ENCODE assay signal across 10 cellular contexts in genomic region chr16:70508752-70509151, GRCh38. TPM values are rescaled to one million over a fixed set of nuclear protein-coding genes. Genes with fewer than 3 reads are reported as not detected.
A peak's percentile ranks its signal among the peaks of the same experiment; 100 is the strongest.
DNase-seq lines count a peak whose midpoint lies in the region; ATAC-seq, FAIRE-seq and TF ChIP-seq lines count a peak whose summit lies in the region.
"Had no signal": no experiment of that assay in that cellular context is flagged by ENCODE, and none has a peak within 500 bp of the region (broad histone marks: within the 10 kb centered on the region; RNA-seq: fewer than 3 reads in every experiment).

No MANE protein-coding gene starts in this region.

- no peak for ATAC-seq in left cardiac atrium

- no peak overlapping the region for H3K4me3 ChIP-seq in left ventricle myocardium inferior
- H3K4me3 ChIP-seq in OCI-LY7 (ENCODE audit: low read depth, low read length, poor library complexity, severe bottlenecking): no peak overlapping the region
- H3K4me3 ChIP-seq: uterus had no signal

- FAIRE-seq in HTR-8/SVneo (lab: Jason Lieb, UNC): no peak

- H3K9me3 Mint-ChIP-seq in endothelial cell (ENCODE audit: unreplicated experiment): no peaks in the 10 kb centered on the region

- H3K27me3 Mint-ChIP-seq in endothelial cell (ENCODE audit: unreplicated experiment): peaks cover 3% of the 10 kb centered on the region

- H3K27ac ChIP-seq in left ventricle myocardium inferior (replicated peaks): peak overlapping the region; percentile 12
- H3K27ac ChIP-seq in OCI-LY7 (ENCODE audit: low read depth, low read length, poor library complexity, severe bottlenecking): peak overlapping the region; percentile 23
- no peak overlapping the region for H3K27ac ChIP-seq in substantia nigra (ENCODE audit: low read depth, low read length, poor library complexity, severe bottlenecking)
- H3K27ac ChIP-seq: uterus had no signal

- H4K20me1 ChIP-seq in OCI-LY7 (ENCODE audit: insufficient read depth, low read length): no peaks in the 10 kb centered on the region

- peaks cover 90% of the 10 kb centered on the region for H3K36me3 ChIP-seq in left ventricle myocardium inferior
- H3K36me3 ChIP-seq in OCI-LY7 (ENCODE audit: insufficient read depth, low read length): peaks cover 79% of the 10 kb centered on the region
- H3K36me3 ChIP-seq: uterus had no signal

- no peaks in the 10 kb centered on the region for H3K79me2 ChIP-seq in OCI-LY7 (ENCODE audit: insufficient read depth, low read depth, low read length)

- no peaks in the 10 kb centered on the region for H3K9me3 ChIP-seq in left ventricle myocardium inferior (replicated peaks)
- no peaks in the 10 kb centered on the region for H3K9me3 ChIP-seq in OCI-LY7 (ENCODE audit: low read length)
- H3K9me3 ChIP-seq: uterus had no signal

- peak overlapping the region; percentile 24; the same call in 1 of the 2 replicates for H3K4me2 ChIP-seq in OCI-LY7 (ENCODE audit: low read length)

- no peak overlapping the region for H3K27ac Mint-ChIP-seq in endothelial cell (ENCODE audit: unreplicated experiment)

- intact Hi-C loops in left ventricle myocardium inferior (cut with micrococcal nuclease) (no loop called here), left cardiac atrium (cut with DNase I) (no loop called here), OCI-LY7 (cut with micrococcal nuclease; ENCODE audit: unreplicated experiment) (loop anchor here (2.0 kb wide), 1 partner anchor 144 kb away; no protein-coding TSS in a partner anchor)

- no peaks in the 10 kb centered on the region for H3K27me3 ChIP-seq in left ventricle myocardium inferior (ENCODE audit: low read depth)
- H3K27me3 ChIP-seq: uterus had no signal

- TF ChIP-seq CTCF in left ventricle myocardium inferior (IDR thresholded peaks at IDR 0.05; ENCODE audit: borderline replicate concordance) (peak; percentile 22), OCI-LY7 (conservative IDR thresholded peaks at IDR 0.05; ENCODE audit: low read length) (peak; percentile 81), endothelial cell (IDR thresholded peaks at IDR 0.05; ENCODE audit: unreplicated experiment) (no peak)

- no peaks in the 10 kb centered on the region for H3K4me1 ChIP-seq in left ventricle myocardium inferior
- H3K4me1 ChIP-seq in OCI-LY7 (ENCODE audit: insufficient read depth, low read length, poor library complexity, severe bottlenecking): peaks cover 29% of the 10 kb centered on the region
- H3K4me1 ChIP-seq: uterus had no signal

- H2AFZ ChIP-seq in OCI-LY7 (ENCODE audit: low read length): no peak overlapping the region

- BruUV-seq in OCI-LY7 (replicated peaks; lab: Mats Ljungman, UMichigan): TSS peak; percentile 72

- CTCF ChIA-PET in OCI-LY7 (lab: Charles Lee; ENCODE audit: unreplicated experiment): interaction anchor here (1.0 kb wide), 1 partner anchor 146 kb away, joined by 5 read pairs; no protein-coding TSS in a partner anchor

- POLR2A ChIA-PET in OCI-LY7 (lab: Charles Lee): interaction anchor here (0.6 to 1.2 kb wide), 7 partner anchors 12 to 156 kb away, joined by 3 to 6 read pairs (median 3); partner anchors contain the start of genes COG4 and SF3B3

- no peaks in the 10 kb centered on the region for H3K9me2 ChIP-seq in OCI-LY7 (ENCODE audit: insufficient read depth, low read length)

- peaks cover 22% of the 10 kb centered on the region for H3K36me3 Mint-ChIP-seq in endothelial cell (ENCODE audit: low read depth, unreplicated experiment)

- DNase-seq in left ventricle myocardium inferior: no peak
- DNase-seq in left cardiac atrium: no peak
- DNase-seq in OCI-LY7 (ENCODE audit: low spot score): peak; percentile 64
- no peak for DNase-seq in endothelial cell (ENCODE audit: low spot score)
- DNase-seq in substantia nigra (lab: John Stamatoyannopoulos, UW): no peak
- no peak for DNase-seq in NCI-H82 (lab: John Stamatoyannopoulos, UW)
- DNase-seq in HTR-8/SVneo (ENCODE audit: insufficient read length, low spot score): no peak
- DNase-seq in 8988T: no peak
- DNase-seq: stimulated activated CD4-positive, alpha-beta T cell treated with anti-CD3 and anti-CD28 coated beads, Interleukin-4, amount 100 ng/mL, for 4 hours; uterus had no signal

- peak overlapping the region; percentile 27 for H3K4me3 Mint-ChIP-seq in endothelial cell (ENCODE audit: unreplicated experiment)

- H3K4me1 Mint-ChIP-seq in endothelial cell (ENCODE audit: unreplicated experiment): no peaks in the 10 kb centered on the region

RNA-seq across cellular contexts. Expression of gene COG4, which starts 14.6 kb away (rescaled TPM):
- 43.7 TPM for total RNA-seq in left ventricle myocardium inferior
- 10 to 100 TPM; 33.9 to 41.2 TPM for total RNA-seq in left cardiac atrium
- 41.9 and 48.8 TPM in 2 replicates for total RNA-seq in OCI-LY7 (2014; rRNA removed; shearing (Covaris generic))
- 91.6 and 100 TPM in 2 replicates for total RNA-seq in OCI-LY7 (2022)
- 64.1 TPM for total RNA-seq in endothelial cell (ENCODE audit: unreplicated experiment)

RNA-seq across cellular contexts. Expression of gene SF3B3, which starts 14.9 kb away (rescaled TPM):
- 129 TPM for total RNA-seq in left ventricle myocardium inferior
- total RNA-seq in left cardiac atrium: 100 to 1,000 TPM; 119 to 165 TPM
- 140 and 195 TPM in 2 replicates for total RNA-seq in OCI-LY7 (2014; rRNA removed; shearing (Covaris generic))
- total RNA-seq in OCI-LY7 (2022): 406 and 441 TPM in 2 replicates
- 228 TPM for total RNA-seq in endothelial cell (ENCODE audit: unreplicated experiment)

RNA-seq across cellular contexts. Expression of gene FCSK, which starts 54.4 kb away (rescaled TPM):
- total RNA-seq in left ventricle myocardium inferior (7.4 TPM), left cardiac atrium (10 to 100 TPM in 1 of 2 donors, 1 to 10 TPM in 1; 9.5 to 11.4 TPM), OCI-LY7 (2022) (14.2 and 14.3 TPM in 2 replicates), endothelial cell (ENCODE audit: unreplicated experiment) (14.7 TPM)
- 6.8 and 7.4 TPM in 2 replicates for total RNA-seq in OCI-LY7 (2014; rRNA removed; shearing (Covaris generic))
